22 cellular contexts compared by ENCODE assay signal in the genomic region with DNA sequence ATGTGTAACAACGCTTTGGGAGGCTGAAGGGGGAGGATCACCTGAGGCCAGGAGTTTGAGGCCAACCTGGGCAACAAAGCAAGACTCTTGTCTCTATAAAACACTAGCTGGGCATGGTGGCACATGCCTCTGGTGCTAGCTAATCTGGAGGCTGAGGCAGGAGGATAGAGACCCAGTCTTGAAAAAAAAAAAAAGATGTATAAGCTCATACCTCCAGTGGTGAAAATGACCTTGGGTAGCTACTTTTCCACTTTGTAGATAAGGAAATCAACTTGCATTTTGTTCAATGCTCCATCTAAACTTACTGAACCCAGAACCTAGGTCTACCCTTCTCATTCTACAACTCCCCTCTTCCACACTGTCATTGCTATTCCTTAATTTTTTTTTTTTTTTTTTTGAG. TPM values are rescaled to one million over a fixed set of nuclear protein-coding genes. Genes with fewer than 3 reads are reported as not detected.
DNase-seq lines count a peak whose midpoint lies in the region; ATAC-seq, FAIRE-seq and TF ChIP-seq lines count a peak whose summit lies in the region.
"Had no signal": no experiment of that assay in that cellular context is flagged by ENCODE, and none has a peak within 500 bp of the region (broad histone marks: within the 10 kb centered on the region; RNA-seq: fewer than 3 reads in every experiment).

No MANE protein-coding gene starts in this region.

- CTCF ChIA-PET in HepG2 (lab: Yijun Ruan, JAX; ENCODE audit: low intra/inter-chr PET ratio, low total read pairs), result no interaction called here

- no peak overlapping the region for H2AFZ ChIP-seq in HepG2 (ENCODE audit: low read length)

- TF ChIP-seq POLR2A in heart left ventricle (IDR thresholded peaks at IDR 0.05) (no peak), HepG2 (IDR thresholded peaks at IDR 0.05; ENCODE audit: insufficient read depth in 1 of 2, low read depth in 2 of 2, low read length in 2 of 2) (no peak), prostate gland (IDR thresholded peaks at IDR 0.05) (no peak)

- no peak for FAIRE-seq in HepG2 (lab: Jason Lieb, UNC)
- FAIRE-seq: D721Med, GM12892 had no signal

- no peaks in the 10 kb centered on the region for H3K79me2 ChIP-seq in HepG2 (ENCODE audit: insufficient read depth, low read length)

- in situ Hi-C loops in HepG2 (cut with HindIII; ENCODE audit: extremely low pct_ligation_motif_present, low pct_unique_long_range_greater_than_20kb), result no loop called here

- no peak overlapping the region for H3K4me3 ChIP-seq in left ventricle myocardium inferior
- no peak overlapping the region for H3K4me3 ChIP-seq in heart left ventricle
- H3K4me3 ChIP-seq in choroid plexus epithelial cell (ENCODE audit: low read depth, low read length), result no peak overlapping the region
- no peak overlapping the region for H3K4me3 ChIP-seq in HepG2 (replicated peaks in 1 of 3; ENCODE audit: insufficient read depth in 1 of 3, low read depth in 2 of 3, low read length in 3 of 3)
- H3K4me3 ChIP-seq in coronary artery, result no peak overlapping the region
- H3K4me3 ChIP-seq in prostate gland, result no peak overlapping the region
- H3K4me3 ChIP-seq: BLaER1, SJSA1 had no signal

- H3K9me3 ChIP-seq in left ventricle myocardium inferior (replicated peaks) (no peaks in the 10 kb centered on the region), heart left ventricle (no peaks in the 10 kb centered on the region), HepG2 (ENCODE audit: low read length) (no peaks in the 10 kb centered on the region), prostate gland (no peaks in the 10 kb centered on the region)
- H3K9me3 ChIP-seq: SJSA1 had no signal

- H3K27me3 ChIP-seq in left ventricle myocardium inferior (ENCODE audit: low read depth) (no peaks in the 10 kb centered on the region), heart left ventricle (no peaks in the 10 kb centered on the region), HepG2 (ENCODE audit: control insufficient read depth in 1 of 2, insufficient read depth in 2 of 2, low read length in 2 of 2) (no peaks in the 10 kb centered on the region), prostate gland (replicated peaks; ENCODE audit: insufficient read depth) (no peaks in the 10 kb centered on the region)
- H3K27me3 ChIP-seq: BLaER1, SJSA1 had no signal

- no peak overlapping the region for H3K4me2 ChIP-seq in HepG2 (ENCODE audit: low read depth, low read length)
- H3K4me2 ChIP-seq: BLaER1, KMS-11 had no signal

- H3K27ac ChIP-seq in left ventricle myocardium inferior (replicated peaks) (peak overlapping the region; percentile 8), heart left ventricle (no peak overlapping the region), HepG2 (ENCODE audit: extremely low read length, insufficient read depth, low read length) (no peak overlapping the region), coronary artery (no peak overlapping the region), prostate gland (no peak overlapping the region)
- H3K27ac ChIP-seq: BLaER1, HL-60, KMS-11, SJSA1 had no signal

- TF ChIP-seq EP300 in HepG2 (IDR thresholded peaks at IDR 0.05; ENCODE audit: low read depth in 2 of 2, low read length in 2 of 2) (no peak), HepG2 (CRISPR knock-in tag; IDR thresholded peaks at IDR 0.05; ENCODE audit: borderline replicate concordance) (no peak)

- DNase-seq in left ventricle myocardium inferior, result no peak
- no peak for DNase-seq in heart left ventricle
- peak; percentile 39 for DNase-seq in choroid plexus epithelial cell (ENCODE audit: low read depth)
- DNase-seq in HepG2 (ENCODE audit: low spot score), result no peak
- DNase-seq in DMS114 treated with DMSO at 0.1 percent for 48 hours (lab: John Stamatoyannopoulos, UW; ENCODE audit: unreplicated experiment), result no peak
- DNase-seq in coronary artery (ENCODE audit: low spot score), result no peak
- no peak for DNase-seq in prostate gland (ENCODE audit: low spot score)
- DNase-seq in NCI-H345 (lab: John Stamatoyannopoulos, UW), result no peak
- DNase-seq: 8988T; CD8-positive, alpha-beta memory T cell; H7; NCI-H1436; NCI-H2029; NCI-H2171 treated with DMSO at 0.1 percent for 48 hours; NCI-H510A; NCI-H82 had no signal

- no peak overlapping the region for H3K9ac ChIP-seq in HepG2 (ENCODE audit: insufficient read depth, low read depth, low read length)
- H3K9ac ChIP-seq: BLaER1, KMS-11 had no signal

- no peaks in the 10 kb centered on the region for H4K20me1 ChIP-seq in HepG2 (ENCODE audit: insufficient read depth, low read length)
- H4K20me1 ChIP-seq: BLaER1 had no signal

- no peak for ATAC-seq in heart left ventricle
- ATAC-seq in HepG2, result peak; percentile 42; the same call in 2 of the 3 replicates

- intact Hi-C loops in left ventricle myocardium inferior (cut with micrococcal nuclease), result no loop called here
- intact Hi-C loops in heart left ventricle (cut with DNase I), result loop anchor here in 1 of 10 donors (10.0 kb wide), 1 partner anchor 52 kb away; no protein-coding TSS in a partner anchor
- intact Hi-C loops in HepG2 (cut with micrococcal nuclease; ENCODE audit: unreplicated experiment), result no loop called here
- intact Hi-C loops in prostate gland (cut with DNase I), result no loop called here

- no peak for TF ChIP-seq RAD21 in HepG2 (CRISPR knock-in tag; IDR thresholded peaks at IDR 0.05)

- H3K36me3 ChIP-seq in left ventricle myocardium inferior (peaks cover 44% of the 10 kb centered on the region), heart left ventricle (peaks cover 0 to 48% (median 42%) of the 10 kb centered on the region in 9 donors), HepG2 (replicated peaks in 1 of 2; ENCODE audit: control insufficient read depth in 1 of 2, insufficient read depth in 2 of 2, low read length in 2 of 2) (peaks cover 7 to 14% of the 10 kb centered on the region in 2 experiments), prostate gland (peaks cover 0 to 5% of the 10 kb centered on the region in 2 donors)

- BruUV-seq in HepG2 (replicated peaks; lab: Mats Ljungman, UMichigan), result no TSS peak

- TF ChIP-seq CTCF in left ventricle myocardium inferior (IDR thresholded peaks at IDR 0.05; ENCODE audit: borderline replicate concordance), result no peak
- TF ChIP-seq CTCF in heart left ventricle (IDR thresholded peaks at IDR 0.05), result no peak
- TF ChIP-seq CTCF in choroid plexus epithelial cell (conservative IDR thresholded peaks at IDR 0.05; ENCODE audit: low read depth, low read length), result no peak
- TF ChIP-seq CTCF in HepG2 (CRISPR knock-in tag; IDR thresholded peaks at IDR 0.05), result no peak
- no peak for TF ChIP-seq CTCF in coronary artery (IDR thresholded peaks at IDR 0.05)
- TF ChIP-seq CTCF in prostate gland (IDR thresholded peaks at IDR 0.05), result no peak

- POLR2A ChIA-PET in HepG2 (lab: Yijun Ruan, JAX), result interaction anchor here (0.8 kb wide), 1 partner anchor 15 kb away, joined by 3 read pairs; no protein-coding TSS in a partner anchor

- WGBS in heart left ventricle, 4 donors, result 92 to 100% (median 95%) methylated on average over 1 of the region's 1 CpG
- WGBS in HepG2 (ENCODE audit: low lambda C conversion rate), result 100% methylated on average over 1 of the region's 1 CpG
- 100% methylated on average over 1 of the region's 1 CpG for WGBS in prostate gland

- H3K4me1 ChIP-seq in left ventricle myocardium inferior, result peaks cover 33% of the 10 kb centered on the region
- peaks cover 0 to 21% (median 0%) of the 10 kb centered on the region in 12 donors for H3K4me1 ChIP-seq in heart left ventricle
- no peaks in the 10 kb centered on the region for H3K4me1 ChIP-seq in HepG2 (ENCODE audit: insufficient read depth, low read length)
- no peaks in the 10 kb centered on the region for H3K4me1 ChIP-seq in prostate gland (replicated peaks)
- H3K4me1 ChIP-seq: SJSA1 had no signal

TF ChIP-seq in HepG2, 621 proteins besides CTCF, POLR2A, EP300 and RAD21 (continues in another document):
- TF ChIP-seq KLF13 (CRISPR knock-in tag; IDR thresholded peaks at IDR 0.05) (no peak), PITX1 (CRISPR knock-in tag; IDR thresholded peaks at IDR 0.05) (no peak), ZBTB3 (CRISPR knock-in tag; IDR thresholded peaks at IDR 0.05; ENCODE audit: borderline replicate concordance, low read depth) (no peak), ZNF557 (CRISPR knock-in tag; IDR thresholded peaks at IDR 0.05) (no peak)

RNA-seq across cellular contexts. Expression of gene ARRDC3, which starts 16.5 kb away (rescaled TPM):
- total RNA-seq in left ventricle myocardium inferior (14.4 TPM), heart left ventricle (10 to 100 TPM in 5 of 9 donors, 1 to 10 TPM in 4; 4.3 to 53.6 (median 11.8) TPM), HepG2 (2016; rRNA removed; fragmentation: Illumina TruSeq; extraction: Trizol) (12.2 and 24.4 TPM in 2 replicates), prostate gland (10 to 100 TPM; 31.4 to 54.9 TPM)
- polyA plus RNA-seq in heart left ventricle (1 to 10 TPM; 3.3 to 7.2 TPM), HepG2 (2011; rRNA removed) (3.4 and 5.9 TPM in 2 replicates)
- total RNA-seq in HepG2 (2016; cell fraction: cytosol; rRNA removed; fragmentation: Illumina TruSeq; extraction: Trizol; ENCODE audit: low read depth), result 7.8 TPM in 2 replicates
- 13.5 and 19.6 TPM in 2 replicates for total RNA-seq in HepG2 (2016; cell fraction: insoluble cytoplasmic fraction; rRNA removed; fragmentation: Illumina TruSeq; extraction: Trizol)
- 11.0 and 11.3 TPM in 2 replicates for total RNA-seq in HepG2 (2016; cell fraction: membrane; rRNA removed; fragmentation: Illumina TruSeq; extraction: Trizol)
- total RNA-seq in HepG2 (2016; cell fraction: nucleus; rRNA removed; fragmentation: Illumina TruSeq; extraction: Trizol), result 46.8 and 50.0 TPM in 2 replicates
- polyA plus RNA-seq in HepG2 (2011; cell fraction: cytosol; rRNA removed), result 1.0 and 3.5 TPM in 2 replicates
- 4.1 and 6.4 TPM in 2 replicates for polyA plus RNA-seq in HepG2 (2011; cell fraction: nucleus; rRNA removed)
- 10.9 and 12.8 TPM in 2 replicates for polyA plus RNA-seq in HepG2 (2012)
- 0.52 and 0.62 TPM in 2 replicates for polyA plus RNA-seq in HepG2 (2016; cell fraction: cytosol; fragmentation: Illumina TruSeq; extraction: Trizol; ENCODE audit: low read depth)
- polyA plus RNA-seq in HepG2 (2016; cell fraction: insoluble cytoplasmic fraction; fragmentation: Illumina TruSeq; extraction: Trizol; ENCODE audit: low read depth), result 7.6 and 8.4 TPM in 2 replicates
- 2.1 and 2.7 TPM in 2 replicates for polyA plus RNA-seq in HepG2 (2016; cell fraction: membrane; fragmentation: Illumina TruSeq; extraction: Trizol; ENCODE audit: low read depth)
- polyA plus RNA-seq in HepG2 (2016; cell fraction: nucleus; fragmentation: Illumina TruSeq; extraction: Trizol; ENCODE audit: insufficient read depth, low read depth), result 35.7 and 39.1 TPM in 2 replicates
- 10.6 and 28.7 TPM in 2 replicates for polyA minus RNA-seq in HepG2 (2011; rRNA and poly(A)+ RNA removed; ENCODE audit: low replicate concordance)
- polyA minus RNA-seq in HepG2 (2011; cell fraction: cytosol; rRNA and poly(A)+ RNA removed), result 9.8 and 22.2 TPM in 2 replicates
- polyA minus RNA-seq in HepG2 (2011; cell fraction: nucleus; rRNA and poly(A)+ RNA removed), result 15.3 and 23.9 TPM in 2 replicates
